8 cellular contexts compared by ENCODE assay signal in the genomic region with DNA sequence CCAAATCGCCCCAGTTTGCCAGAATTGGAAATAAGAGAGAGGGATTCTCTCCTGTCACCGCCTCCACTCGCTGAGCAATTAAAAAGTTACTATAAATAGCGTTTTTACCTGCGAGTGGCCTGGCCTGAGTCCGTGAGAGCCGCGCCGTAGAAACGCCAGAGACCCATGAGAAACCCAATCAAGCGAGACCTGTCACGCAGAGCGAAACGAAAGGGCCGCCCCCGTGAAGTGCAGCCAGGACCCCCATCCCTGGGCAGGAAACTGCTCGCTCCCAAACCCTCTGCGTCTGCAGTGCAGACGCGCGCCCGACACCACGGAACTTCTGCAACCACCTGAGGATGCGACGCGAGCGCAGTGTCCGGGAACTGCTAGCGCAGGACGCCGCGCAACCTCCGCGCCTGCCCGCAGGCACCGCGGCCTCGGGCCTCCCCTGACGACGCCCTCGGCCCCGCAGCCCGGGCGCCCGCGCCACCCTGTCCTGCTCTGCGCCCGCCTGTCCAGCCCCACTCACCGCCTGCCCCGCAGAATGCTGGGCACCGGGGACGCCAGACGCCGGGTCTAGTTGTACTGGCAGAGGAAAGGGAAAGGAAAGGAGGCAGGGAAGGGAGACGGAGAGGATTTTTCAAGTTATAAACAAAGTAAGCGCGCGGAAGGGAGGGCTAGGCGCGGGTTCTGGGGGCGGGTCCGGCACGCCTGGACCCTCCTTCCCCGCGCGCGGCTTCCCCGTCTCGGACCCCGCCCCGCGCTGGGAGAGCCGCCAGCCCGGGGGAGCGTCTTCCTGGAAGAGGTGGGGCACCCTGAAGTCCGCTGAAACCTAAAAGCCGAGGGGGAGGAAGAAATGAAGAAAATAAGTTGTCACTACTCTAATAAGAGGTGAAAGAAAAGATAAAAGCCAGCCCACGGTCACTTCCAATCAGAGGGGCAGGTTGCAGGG. TPM values are rescaled to one million over a fixed set of nuclear protein-coding genes. Genes with fewer than 3 reads are reported as not detected.
A peak's percentile ranks its signal among the peaks of the same experiment; 100 is the strongest.
DNase-seq lines count a peak whose midpoint lies in the region; ATAC-seq, FAIRE-seq and TF ChIP-seq lines count a peak whose summit lies in the region.

A gene with protein sequence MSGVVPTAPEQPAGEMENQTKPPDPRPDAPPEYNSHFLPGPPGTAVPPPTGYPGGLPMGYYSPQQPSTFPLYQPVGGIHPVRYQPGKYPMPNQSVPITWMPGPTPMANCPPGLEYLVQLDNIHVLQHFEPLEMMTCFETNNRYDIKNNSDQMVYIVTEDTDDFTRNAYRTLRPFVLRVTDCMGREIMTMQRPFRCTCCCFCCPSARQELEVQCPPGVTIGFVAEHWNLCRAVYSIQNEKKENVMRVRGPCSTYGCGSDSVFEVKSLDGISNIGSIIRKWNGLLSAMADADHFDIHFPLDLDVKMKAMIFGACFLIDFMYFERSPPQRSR (minus strand): TSS at position 657 of the 934 bp plus-strand sequence. CDS start 29,034 bp downstream, outside the sequence.

- H3K4me1 Mint-ChIP-seq in activated naive CD8-positive, alpha-beta T cell (ENCODE audit: low read depth), result peaks cover 9% of the 10 kb centered on the region
- no peaks in the 10 kb centered on the region for H3K4me1 Mint-ChIP-seq in nephron progenitor cell

- peaks cover 4% of the 10 kb centered on the region for H3K9me3 Mint-ChIP-seq in activated naive CD8-positive, alpha-beta T cell (ENCODE audit: low read depth)
- peaks cover 27% of the 10 kb centered on the region for H3K9me3 Mint-ChIP-seq in nephron progenitor cell

- peaks cover 19% of the 10 kb centered on the region for H3K9me3 ChIP-seq in MG63

- H3K36me3 Mint-ChIP-seq in activated naive CD8-positive, alpha-beta T cell, result no peaks in the 10 kb centered on the region
- no peaks in the 10 kb centered on the region for H3K36me3 Mint-ChIP-seq in nephron progenitor cell (ENCODE audit: low read depth)

- peak; percentile 80 for ATAC-seq in GM21390 (IDR thresholded peaks at IDR 0.05; ENCODE audit: unreplicated experiment)
- ATAC-seq in HG02571 (IDR thresholded peaks at IDR 0.05; ENCODE audit: unreplicated experiment), result no peak

- DNase-seq in DMS114 treated with DMSO at 0.1 percent for 48 hours (lab: John Stamatoyannopoulos, UW; ENCODE audit: unreplicated experiment), result peak; percentile 8
- peak; percentile 94 for DNase-seq in MG63
- peak; percentile 4 for DNase-seq in germinal center (ENCODE audit: low spot score)
- peak; percentile 72 for DNase-seq in nephron progenitor cell
- no peak for DNase-seq in RCC 7860 (ENCODE audit: low spot score)

- H3K27ac Mint-ChIP-seq in activated naive CD8-positive, alpha-beta T cell, result no peak within 1 kb of the TSS
- no peak within 1 kb of the TSS for H3K27ac Mint-ChIP-seq in nephron progenitor cell

- TF ChIP-seq CTCF in nephron progenitor cell (IDR thresholded peaks at IDR 0.05), result no peak

- peaks cover 21% of the 10 kb centered on the region for H3K36me3 ChIP-seq in MG63

- H3K4me3 Mint-ChIP-seq in activated naive CD8-positive, alpha-beta T cell, result peak within 1 kb of the TSS; percentile 84
- H3K4me3 Mint-ChIP-seq in nephron progenitor cell, result peak within 1 kb of the TSS; percentile 88

- H3K4me3 ChIP-seq in MG63, result peak within 1 kb of the TSS; percentile 73

- no peaks in the 10 kb centered on the region for H3K27me3 ChIP-seq in MG63

- no peak for FAIRE-seq in RCC 7860 (lab: Jason Lieb, UNC)

- H3K27me3 Mint-ChIP-seq in activated naive CD8-positive, alpha-beta T cell, result peaks cover 30% of the 10 kb centered on the region
- peaks cover 22% of the 10 kb centered on the region for H3K27me3 Mint-ChIP-seq in nephron progenitor cell (ENCODE audit: low read depth, poor library complexity)

RNA-seq across cellular contexts. Expression of the gene that starts here (rescaled TPM):
- total RNA-seq in MG63 (2014; rRNA removed; shearing (Covaris generic); ENCODE audit: low replicate concordance), result 93.8 and 101 TPM in 2 replicates
